8 cellular contexts compared by ENCODE assay signal in the genomic region with DNA sequence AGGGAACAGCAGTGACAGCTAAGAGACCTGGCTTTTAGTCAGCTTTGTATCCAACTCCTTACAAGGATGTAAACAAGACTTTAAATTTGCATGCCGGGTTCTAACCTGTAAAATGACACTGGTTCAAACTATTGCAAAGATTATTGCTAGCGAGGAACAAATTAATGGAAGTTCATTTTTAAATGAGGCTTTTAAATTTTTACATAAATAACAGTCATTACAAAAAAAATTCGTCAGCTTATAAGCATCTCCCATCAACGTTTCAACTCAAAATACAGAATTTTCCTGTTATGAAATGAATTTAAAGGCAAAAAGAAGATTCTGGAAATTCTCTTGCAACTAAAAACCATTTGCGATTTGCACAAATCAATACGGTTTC. TPM values are rescaled to one million over a fixed set of nuclear protein-coding genes. Genes with fewer than 3 reads are reported as not detected.
A peak's percentile ranks its signal among the peaks of the same experiment; 100 is the strongest.
DNase-seq lines count a peak whose midpoint lies in the region; ATAC-seq and FAIRE-seq lines count a peak whose summit lies in the region.

No MANE protein-coding gene starts in this region.

- H3K27me3 ChIP-seq in iPS-20b (ENCODE audit: insufficient read depth, low read length) = no peaks in the 10 kb centered on the region
- no peaks in the 10 kb centered on the region for H3K27me3 ChIP-seq in subcutaneous abdominal adipose tissue (ENCODE audit: control insufficient read depth in 5 of 5, insufficient read depth in 4 of 5, low read length in 5 of 5)

- H3K27ac Mint-ChIP-seq in activated CD4-positive, alpha-beta T cell treated with anti-CD3 and anti-CD28 coated beads, Interleukin-2, amount 10 ng/mL, durations not matched to agents 24 days and 14 days = peak overlapping the region; percentile 95
- H3K27ac Mint-ChIP-seq in activated T-helper 1 cell treated with anti-CD3 and anti-CD28 coated beads, Interleukin-12 subunit alpha, Interleukin-12 subunit beta, Interleukin-2, Interleukin-4 antibody, amounts not matched to agents 30 ng/mL and 10 ng/mL and 1 ng/mL, durations not matched to agents 14 hours and 24 hours and 36 hours = peak overlapping the region; percentile 95

- peak; percentile 42 for DNase-seq in activated CD4-positive, alpha-beta T cell treated with anti-CD3 and anti-CD28 coated beads, Interleukin-2, amount 10 ng/mL, durations not matched to agents 24 days and 14 days
- DNase-seq in activated CD4-positive, alpha-beta T cell treated with anti-CD3 and anti-CD28 coated beads, Interleukin-2, amount 50 U/mL, for 4 hours = no peak
- no peak for DNase-seq in activated T-helper 1 cell treated with anti-CD3 and anti-CD28 coated beads, Interleukin-12 subunit alpha, Interleukin-12 subunit beta, Interleukin-2, Interleukin-4 antibody, amounts not matched to agents 30 ng/mL and 10 ng/mL and 1 ng/mL, durations not matched to agents 14 hours and 24 hours and 36 hours (ENCODE audit: low spot score)
- DNase-seq in RCC 7860 (ENCODE audit: low spot score) (no peak), NCI-H1436 treated with DMSO at 0.1 percent for 48 hours (lab: John Stamatoyannopoulos, UW) (no peak)

- intact Hi-C loops in activated CD4-positive, alpha-beta T cell treated with anti-CD3 and anti-CD28 coated beads, Interleukin-2, amount 10 ng/mL, durations not matched to agents 24 days and 14 days (cut with micrococcal nuclease) = loop anchor here (1.0 to 5.0 kb wide), 5 partner anchors 50 to 402 kb away; a partner anchor contains a TSS
- intact Hi-C loops in activated T-helper 1 cell treated with anti-CD3 and anti-CD28 coated beads, Interleukin-12 subunit alpha, Interleukin-12 subunit beta, Interleukin-2, Interleukin-4 antibody, amounts not matched to agents 30 ng/mL and 10 ng/mL and 1 ng/mL, durations not matched to agents 14 hours and 24 hours and 36 hours (cut with micrococcal nuclease) = loop anchor here (1.0 to 10.0 kb wide), 10 partner anchors 50 to 1995 kb away; a partner anchor contains a TSS

- H3K9me3 ChIP-seq in iPS-20b (ENCODE audit: insufficient read depth, low read depth, low read length) (no peaks in the 10 kb centered on the region), subcutaneous abdominal adipose tissue (ENCODE audit: control insufficient read depth in 5 of 5, low read length in 5 of 5) (no peaks in the 10 kb centered on the region)

- no peaks in the 10 kb centered on the region for H3K27me3 Mint-ChIP-seq in activated CD4-positive, alpha-beta T cell treated with anti-CD3 and anti-CD28 coated beads, Interleukin-2, amount 10 ng/mL, durations not matched to agents 24 days and 14 days
- H3K27me3 Mint-ChIP-seq in activated T-helper 1 cell treated with anti-CD3 and anti-CD28 coated beads, Interleukin-12 subunit alpha, Interleukin-12 subunit beta, Interleukin-2, Interleukin-4 antibody, amounts not matched to agents 30 ng/mL and 10 ng/mL and 1 ng/mL, durations not matched to agents 14 hours and 24 hours and 36 hours (ENCODE audit: insufficient read depth) = no peaks in the 10 kb centered on the region

- peaks cover 36% of the 10 kb centered on the region for H3K36me3 ChIP-seq in iPS-20b (ENCODE audit: insufficient read depth, low read depth, low read length)
- no peaks in the 10 kb centered on the region for H3K36me3 ChIP-seq in subcutaneous abdominal adipose tissue (ENCODE audit: control insufficient read depth in 5 of 5, insufficient read depth in 5 of 5, low read length in 5 of 5)

- H3K4me1 ChIP-seq in iPS-20b (ENCODE audit: insufficient read depth, low read length) (no peaks in the 10 kb centered on the region), subcutaneous abdominal adipose tissue (ENCODE audit: control insufficient read depth in 5 of 5, insufficient read depth in 5 of 5, low read length in 5 of 5) (peaks cover 0 to 18% (median 14%) of the 10 kb centered on the region in 5 donors)

- no peak for FAIRE-seq in RCC 7860 (lab: Jason Lieb, UNC)

- peak overlapping the region; percentile 6 for H3K27ac ChIP-seq in iPS-20b (ENCODE audit: low read length)
- no peak overlapping the region for H3K27ac ChIP-seq in subcutaneous abdominal adipose tissue (ENCODE audit: low read depth, low read length)

- H3K9ac ChIP-seq in iPS-20b (ENCODE audit: low read depth, low read length) (peak overlapping the region; percentile 75), subcutaneous abdominal adipose tissue (ENCODE audit: low read length in 5 of 5) (peak overlapping the region in 4 of 5 donors; percentile 62 to 84 (median 78))

- H3K36me3 Mint-ChIP-seq in activated CD4-positive, alpha-beta T cell treated with anti-CD3 and anti-CD28 coated beads, Interleukin-2, amount 10 ng/mL, durations not matched to agents 24 days and 14 days (ENCODE audit: low read depth) = peaks cover 27% of the 10 kb centered on the region
- peaks cover 27% of the 10 kb centered on the region for H3K36me3 Mint-ChIP-seq in activated T-helper 1 cell treated with anti-CD3 and anti-CD28 coated beads, Interleukin-12 subunit alpha, Interleukin-12 subunit beta, Interleukin-2, Interleukin-4 antibody, amounts not matched to agents 30 ng/mL and 10 ng/mL and 1 ng/mL, durations not matched to agents 14 hours and 24 hours and 36 hours (ENCODE audit: low read depth)

- H3K9me3 Mint-ChIP-seq in activated CD4-positive, alpha-beta T cell treated with anti-CD3 and anti-CD28 coated beads, Interleukin-2, amount 10 ng/mL, durations not matched to agents 24 days and 14 days = no peaks in the 10 kb centered on the region
- no peaks in the 10 kb centered on the region for H3K9me3 Mint-ChIP-seq in activated T-helper 1 cell treated with anti-CD3 and anti-CD28 coated beads, Interleukin-12 subunit alpha, Interleukin-12 subunit beta, Interleukin-2, Interleukin-4 antibody, amounts not matched to agents 30 ng/mL and 10 ng/mL and 1 ng/mL, durations not matched to agents 14 hours and 24 hours and 36 hours

- peaks cover 41% of the 10 kb centered on the region for H3K4me1 Mint-ChIP-seq in activated CD4-positive, alpha-beta T cell treated with anti-CD3 and anti-CD28 coated beads, Interleukin-2, amount 10 ng/mL, durations not matched to agents 24 days and 14 days
- H3K4me1 Mint-ChIP-seq in activated T-helper 1 cell treated with anti-CD3 and anti-CD28 coated beads, Interleukin-12 subunit alpha, Interleukin-12 subunit beta, Interleukin-2, Interleukin-4 antibody, amounts not matched to agents 30 ng/mL and 10 ng/mL and 1 ng/mL, durations not matched to agents 14 hours and 24 hours and 36 hours (ENCODE audit: low read depth) = peaks cover 57% of the 10 kb centered on the region

- peak overlapping the region; percentile 77 for H3K4me3 ChIP-seq in iPS-20b (ENCODE audit: low read length)
- H3K4me3 ChIP-seq in subcutaneous abdominal adipose tissue (ENCODE audit: low read depth in 1 of 5, low read length in 5 of 5) = peak overlapping the region; percentile 45 to 82 (median 76)

- no peak for ATAC-seq in HG02885 (IDR thresholded peaks at IDR 0.05; ENCODE audit: poor library complexity, unreplicated experiment)

- peak overlapping the region; percentile 95 for H3K4me3 Mint-ChIP-seq in activated CD4-positive, alpha-beta T cell treated with anti-CD3 and anti-CD28 coated beads, Interleukin-2, amount 10 ng/mL, durations not matched to agents 24 days and 14 days
- peak overlapping the region; percentile 95 for H3K4me3 Mint-ChIP-seq in activated T-helper 1 cell treated with anti-CD3 and anti-CD28 coated beads, Interleukin-12 subunit alpha, Interleukin-12 subunit beta, Interleukin-2, Interleukin-4 antibody, amounts not matched to agents 30 ng/mL and 10 ng/mL and 1 ng/mL, durations not matched to agents 14 hours and 24 hours and 36 hours

RNA-seq across cellular contexts. Expression of a gene that starts 0.7 kb away (rescaled TPM):
- total RNA-seq in activated CD4-positive, alpha-beta T cell treated with anti-CD3 and anti-CD28 coated beads, Interleukin-2, amount 10 ng/mL, durations not matched to agents 24 days and 14 days = 11.5 and 11.6 TPM in 2 replicates
- 11.5 and 12.5 TPM in 2 replicates for total RNA-seq in activated T-helper 1 cell treated with anti-CD3 and anti-CD28 coated beads, Interleukin-12 subunit alpha, Interleukin-12 subunit beta, Interleukin-2, Interleukin-4 antibody, amounts not matched to agents 30 ng/mL and 10 ng/mL and 1 ng/mL, durations not matched to agents 14 hours and 24 hours and 36 hours

RNA-seq across cellular contexts. Expression of a gene that starts 49.8 kb away (rescaled TPM):
- 14.0 and 14.3 TPM in 2 replicates for total RNA-seq in activated CD4-positive, alpha-beta T cell treated with anti-CD3 and anti-CD28 coated beads, Interleukin-2, amount 10 ng/mL, durations not matched to agents 24 days and 14 days
- total RNA-seq in activated T-helper 1 cell treated with anti-CD3 and anti-CD28 coated beads, Interleukin-12 subunit alpha, Interleukin-12 subunit beta, Interleukin-2, Interleukin-4 antibody, amounts not matched to agents 30 ng/mL and 10 ng/mL and 1 ng/mL, durations not matched to agents 14 hours and 24 hours and 36 hours = 13.8 and 14.4 TPM in 2 replicates
